In the genomic region with DNA sequence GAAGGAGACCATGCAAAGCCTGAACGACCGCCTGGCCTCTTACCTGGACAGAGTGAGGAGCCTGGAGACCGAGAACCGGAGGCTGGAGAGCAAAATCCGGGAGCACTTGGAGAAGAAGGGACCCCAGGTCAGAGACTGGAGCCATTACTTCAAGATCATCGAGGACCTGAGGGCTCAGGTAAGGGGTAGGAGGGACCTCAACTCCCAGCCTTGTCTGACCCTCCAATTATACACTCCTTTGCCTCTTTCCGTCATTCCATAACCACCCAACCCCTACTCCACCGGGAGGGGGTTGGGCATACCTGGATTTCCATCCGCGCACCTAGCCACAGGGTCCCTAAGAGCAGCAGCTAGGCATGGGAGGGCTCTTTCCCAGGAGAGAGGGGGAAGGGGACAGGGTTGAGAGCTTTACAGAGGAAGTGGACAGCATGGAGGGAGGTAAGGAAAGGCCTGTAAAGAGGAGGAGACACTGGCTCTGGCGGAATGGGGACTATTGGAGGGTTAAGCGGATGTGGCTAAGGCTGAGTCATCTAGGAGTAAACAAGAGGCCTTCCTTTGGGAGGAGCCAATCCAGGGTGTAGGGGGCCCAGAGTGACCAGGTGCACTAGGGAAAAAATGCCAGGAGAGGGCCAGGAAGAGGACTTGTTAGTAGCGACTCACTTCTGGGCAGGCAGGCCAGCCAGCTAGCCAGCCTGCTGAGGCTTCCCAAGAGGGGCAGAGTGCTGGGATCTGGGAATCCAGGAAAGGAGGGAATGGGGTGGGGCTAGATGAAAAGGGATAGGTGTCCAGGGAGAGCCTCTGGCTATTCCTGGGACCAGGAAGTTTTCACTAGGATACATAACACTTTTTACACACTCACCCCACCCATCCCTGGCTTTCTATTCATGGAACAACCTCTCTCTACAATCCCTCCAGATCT, we compare ENCODE assay signal across 8 cellular contexts. TPM values are rescaled to one million over a fixed set of nuclear protein-coding genes. Genes with fewer than 3 reads are reported as not detected.
DNase-seq lines count a peak whose midpoint lies in the region; ATAC-seq and TF ChIP-seq lines count a peak whose summit lies in the region.

No MANE protein-coding gene starts in this region.

- H3K4me3 ChIP-seq in ascending aorta (peak overlapping the region; percentile 43 to 62), iPS-18c (ENCODE audit: insufficient read depth, low read depth, low read length) (peak overlapping the region; percentile 90)

- no peaks in the 10 kb centered on the region for H3K9me3 ChIP-seq in ascending aorta
- no peaks in the 10 kb centered on the region for H3K9me3 ChIP-seq in iPS-18c (ENCODE audit: control insufficient read depth, insufficient read depth, low read length)

- intact Hi-C loops in ascending aorta (cut with DNase I) (no loop called here), head of caudate nucleus (cut with DNase I) (no loop called here)

- no peaks in the 10 kb centered on the region for H3K27me3 ChIP-seq in ascending aorta

- no peaks in the 10 kb centered on the region for H3K9me3 Mint-ChIP-seq in stimulated activated memory B cell treated with anti-CD40 and anti-IgM and Interleukin-4, amounts not matched to agents 10 μg/mL and 1 μg/mL and 100 μg/mL, for 72 hours

- H3K4me3 Mint-ChIP-seq in stimulated activated memory B cell treated with anti-CD40 and anti-IgM and Interleukin-4, amounts not matched to agents 10 μg/mL and 1 μg/mL and 100 μg/mL, for 72 hours = peak overlapping the region; percentile 75

- peak overlapping the region; percentile 57 for H3K27ac Mint-ChIP-seq in stimulated activated memory B cell treated with anti-CD40 and anti-IgM and Interleukin-4, amounts not matched to agents 10 μg/mL and 1 μg/mL and 100 μg/mL, for 72 hours

- no peak overlapping the region for H3K27ac ChIP-seq in ascending aorta

- H3K36me3 Mint-ChIP-seq in stimulated activated memory B cell treated with anti-CD40 and anti-IgM and Interleukin-4, amounts not matched to agents 10 μg/mL and 1 μg/mL and 100 μg/mL, for 72 hours = no peaks in the 10 kb centered on the region

- in situ Hi-C loops in G401 (cut with HindIII; ENCODE audit: low sequenced_read_pairs) = no loop called here

- H3K27me3 Mint-ChIP-seq in stimulated activated memory B cell treated with anti-CD40 and anti-IgM and Interleukin-4, amounts not matched to agents 10 μg/mL and 1 μg/mL and 100 μg/mL, for 72 hours = peaks cover 13% of the 10 kb centered on the region

- no peak for TF ChIP-seq CTCF in ascending aorta (IDR thresholded peaks at IDR 0.05)

- H3K4me1 ChIP-seq in ascending aorta = peaks cover 0 to 6% of the 10 kb centered on the region in 2 donors

- no peak for ATAC-seq in stimulated activated memory B cell treated with anti-CD40 and anti-IgM and Interleukin-4, amounts not matched to agents 10 μg/mL and 1 μg/mL and 100 μg/mL, for 72 hours
- no peak for ATAC-seq in HG02840 (IDR thresholded peaks at IDR 0.05; ENCODE audit: low FRiP score, unreplicated experiment)

- no peaks in the 10 kb centered on the region for H3K36me3 ChIP-seq in ascending aorta

- peak; percentile 37 for DNase-seq in G401 (ENCODE audit: low spot score)
- DNase-seq in NCI-H2029 treated with DMSO at 0.1 percent for 48 hours (lab: John Stamatoyannopoulos, UW) = peak; percentile 95
- no peak for DNase-seq in ascending aorta (ENCODE audit: low spot score in 2 of 2)
- DNase-seq in retina = no peak
- DNase-seq in head of caudate nucleus = no peak

- peaks cover 8% of the 10 kb centered on the region for H3K4me1 Mint-ChIP-seq in stimulated activated memory B cell treated with anti-CD40 and anti-IgM and Interleukin-4, amounts not matched to agents 10 μg/mL and 1 μg/mL and 100 μg/mL, for 72 hours

RNA-seq across cellular contexts. Expression of a gene that starts 0.8 kb away (rescaled TPM):
- total RNA-seq in G401 (2014; rRNA removed; shearing (Covaris generic)) = 843 and 873 TPM in 2 replicates
- total RNA-seq in ascending aorta = 285 TPM

RNA-seq across cellular contexts. Expression of a gene that starts 44.8 kb away (rescaled TPM):
- total RNA-seq in G401 (2014; rRNA removed; shearing (Covaris generic)) = 3,912 and 3,929 TPM in 2 replicates
- 54.3 TPM for total RNA-seq in ascending aorta

RNA-seq across cellular contexts. Expression of a gene that starts 56.6 kb away (rescaled TPM):
- 1,115 and 1,229 TPM in 2 replicates for total RNA-seq in G401 (2014; rRNA removed; shearing (Covaris generic))
- total RNA-seq in ascending aorta = 181 TPM

Comparison
In these comparisons a context has a peak if more than half of its experiments do, and no peak if none do; other contexts are left out.
1. DNase-seq: peak in G401 (single experiment) and NCI-H2029 treated with DMSO at 0.1 percent for 48 hours (single experiment); none in ascending aorta (0 of 2), retina (single experiment) and head of caudate nucleus (0 of 42).
2. RNA of a gene that starts 44.8 kb away (total RNA-seq): 3,912 to 3,929 TPM in G401; 54.3 TPM in ascending aorta (single experiment); every median in the first group is over 10 times any median in the second.